In the genomic region with DNA sequence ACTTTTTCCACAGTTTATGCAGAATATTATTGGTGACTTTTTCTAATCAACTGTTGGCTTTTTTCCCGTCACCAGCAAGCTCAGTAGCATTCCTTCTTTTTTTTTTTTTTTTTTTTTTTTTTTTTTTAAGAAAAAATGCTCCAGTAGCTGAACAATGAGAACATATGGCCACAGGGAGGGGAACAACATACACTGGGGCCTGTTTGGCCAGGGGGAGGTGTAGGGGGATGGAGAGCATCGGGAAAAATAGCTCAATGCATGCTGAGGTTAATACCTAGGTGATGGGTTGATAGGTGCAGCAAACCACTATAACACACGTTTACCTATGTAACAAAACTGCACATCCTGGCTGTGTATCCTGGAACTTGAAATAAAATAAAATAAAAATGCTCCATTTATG, we compare ENCODE assay signal across 18 cellular contexts.
"Had no signal": no experiment of that assay in that cellular context is flagged by ENCODE, and none has a peak within 500 bp of the region (broad histone marks: within the 10 kb centered on the region; RNA-seq: fewer than 3 reads in every experiment).

No MANE protein-coding gene starts in this region.

- H3K9ac ChIP-seq: parathyroid adenoma had no signal

- H3K4me1 ChIP-seq: colonic mucosa, parathyroid adenoma, spleen had no signal

- H3K36me3 ChIP-seq: colonic mucosa, neutrophil had no signal

- DNase-seq: activated B cell treated with CpG ODN at 0.5 μM for 24 hours; activated CD4-positive, alpha-beta T cell treated with anti-CD3 and anti-CD28 coated beads for 48 hours; activated CD8-positive, alpha-beta T cell treated with anti-CD3 and anti-CD28 coated beads for 36 hours; activated naive CD4-positive, alpha-beta T cell; activated naive CD8-positive, alpha-beta T cell treated with anti-CD3 and anti-CD28 coated beads for 36 hours; activated T-cell treated with anti-CD3 and anti-CD28 coated beads, Interleukin-2, amount 50 U/mL, for 1 hour; amniotic stem cell; central memory CD4-positive, alpha-beta T cell; colonic mucosa; erythroblast; foreskin melanocyte; mucosa of descending colon; naive B cell; spleen; stimulated activated CD8-positive, alpha-beta memory T cell treated with anti-CD3 and anti-CD28 coated beads, Interleukin-4, amount 100 ng/mL, for 48 hours; stimulated activated naive CD4-positive, alpha-beta T cell had no signal

- H3K4me3 ChIP-seq: colonic mucosa, mucosa of descending colon, spleen had no signal

- H3K27ac ChIP-seq: colonic mucosa, neutrophil, parathyroid adenoma, spleen had no signal

- H3K9me3 ChIP-seq: colonic mucosa, mucosa of descending colon, neutrophil, spleen had no signal

- H3K27me3 ChIP-seq: colonic mucosa, neutrophil, spleen had no signal
